8 cellular contexts compared by ENCODE assay signal in the genomic region with DNA sequence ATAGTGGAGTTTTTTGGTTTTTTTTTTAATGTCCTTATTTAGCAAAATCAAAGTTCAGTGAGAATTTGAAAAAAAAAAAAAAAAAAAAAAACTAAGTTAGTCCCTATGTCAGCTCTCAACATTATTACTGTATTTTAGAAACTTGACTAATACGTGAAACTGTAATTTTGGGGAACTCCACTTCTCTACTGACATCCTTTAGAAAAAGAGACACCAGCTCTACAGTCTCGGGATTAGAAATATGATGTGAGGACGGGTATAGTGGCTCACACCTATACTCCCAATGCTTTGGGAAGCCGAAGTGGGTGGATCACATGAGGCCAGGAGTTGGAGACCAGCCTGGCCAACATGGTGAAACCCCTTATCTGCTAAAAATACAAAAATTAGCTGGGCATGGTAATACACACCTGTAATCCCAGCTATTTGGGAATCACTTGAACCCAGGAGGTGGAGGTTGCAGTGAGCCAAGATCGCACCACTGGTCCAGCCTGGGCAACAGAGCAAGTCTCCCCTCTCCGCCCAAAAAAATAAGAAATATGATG. TPM values are rescaled to one million over a fixed set of nuclear protein-coding genes. Genes with fewer than 3 reads are reported as not detected.
A peak's percentile ranks its signal among the peaks of the same experiment; 100 is the strongest.
DNase-seq lines count a peak whose midpoint lies in the region; ATAC-seq, FAIRE-seq and TF ChIP-seq lines count a peak whose summit lies in the region.
"Not testable (repeated sequence)": the region's sequence is repeated elsewhere in the genome, so short reads cannot be mapped to it uniquely, and the experiment has no call there.

No MANE protein-coding gene starts in this region.

- H3K4me3 Mint-ChIP-seq in CD4-positive, alpha-beta memory T cell: peak overlapping the region; percentile 74 to 93 (median 85)
- not testable (repeated sequence) for H3K4me3 Mint-ChIP-seq in HFFc6; astrocyte (ENCODE audit: unreplicated experiment)
- peak overlapping the region; percentile 90 for H3K4me3 Mint-ChIP-seq in activated CD8-positive, alpha-beta T cell treated with anti-CD3 and anti-CD28 coated beads for 36 hours

- H4K91ac ChIP-seq in trophoblast cell (ENCODE audit: low read depth, low read length): not testable (repeated sequence)

- not testable (repeated sequence) for H3K14ac ChIP-seq in trophoblast cell (ENCODE audit: low read length)

- H3K27me3 Mint-ChIP-seq in CD4-positive, alpha-beta memory T cell; HFFc6 (ENCODE audit: insufficient read depth); activated CD8-positive, alpha-beta T cell treated with anti-CD3 and anti-CD28 coated beads for 36 hours; astrocyte (ENCODE audit: low read depth, unreplicated experiment): not testable (repeated sequence)

- H3K27ac ChIP-seq in CD4-positive, alpha-beta memory T cell (ENCODE audit: low read depth, low read length): peak overlapping the region; percentile 68
- H3K27ac ChIP-seq in PC-9: peak overlapping the region; percentile 91
- H3K27ac ChIP-seq in astrocyte (ENCODE audit: low read depth, low read length): peak overlapping the region; percentile 22
- peak overlapping the region in 1 of 2 donors; percentile 51 for H3K27ac ChIP-seq in right atrium auricular region
- not testable (repeated sequence) for H3K27ac ChIP-seq in trophoblast cell (ENCODE audit: low read depth, low read length)
- peak overlapping the region; percentile 58 to 83 for H3K27ac ChIP-seq in uterus

- H3K27ac Mint-ChIP-seq in CD4-positive, alpha-beta memory T cell: peak overlapping the region; percentile 93 to 100 (median 97)
- peak overlapping the region; percentile 81 for H3K27ac Mint-ChIP-seq in HFFc6
- peak overlapping the region; percentile 94 for H3K27ac Mint-ChIP-seq in activated CD8-positive, alpha-beta T cell treated with anti-CD3 and anti-CD28 coated beads for 36 hours
- H3K27ac Mint-ChIP-seq in astrocyte (ENCODE audit: unreplicated experiment): not testable (repeated sequence)

- H3F3A ChIP-seq in PC-9 (ENCODE audit: insufficient read depth, low read depth): peaks cover 56% of the 10 kb centered on the region

- H2AFZ ChIP-seq in PC-9; astrocyte (ENCODE audit: low read depth, low read length); trophoblast cell (ENCODE audit: insufficient read depth, low read length, poor library complexity): not testable (repeated sequence)

- not testable (repeated sequence) for TF ChIP-seq POLR2A in uterus (IDR thresholded peaks at IDR 0.05)

- not testable (repeated sequence) for FAIRE-seq in astrocyte (lab: Jason Lieb, UNC)

- not testable (repeated sequence) for H3K27me3 ChIP-seq in CD4-positive, alpha-beta memory T cell (ENCODE audit: insufficient read depth, low read length); PC-9 (ENCODE audit: insufficient read depth, low read depth); astrocyte (ENCODE audit: insufficient read depth, low read length); right atrium auricular region; trophoblast cell (ENCODE audit: insufficient read depth, low read length); uterus

- H3K4me1 ChIP-seq in CD4-positive, alpha-beta memory T cell (ENCODE audit: insufficient read depth, low read length): peaks cover 84% of the 10 kb centered on the region
- H3K4me1 ChIP-seq in PC-9 (replicated peaks; ENCODE audit: insufficient read depth) (peaks cover 100% of the 10 kb centered on the region), astrocyte (ENCODE audit: insufficient read depth, low read length) (peaks cover 32% of the 10 kb centered on the region), right atrium auricular region (peaks cover 0 to 53% of the 10 kb centered on the region in 2 donors)
- not testable (repeated sequence) for H3K4me1 ChIP-seq in trophoblast cell (ENCODE audit: control insufficient read depth in 1 of 2, insufficient read depth in 2 of 2, low read length in 2 of 2); uterus

- not testable (repeated sequence) for H4K12ac ChIP-seq in trophoblast cell (ENCODE audit: low read depth, low read length)

- no CpG with 5 or more reads among the region's 6 CpGs for WGBS in trophoblast cell (ENCODE audit: extremely low coverage, insufficient coverage, insufficient read length)

- H3K79me1 ChIP-seq in trophoblast cell (ENCODE audit: low read length): not testable (repeated sequence)

- H3K36me3 Mint-ChIP-seq in CD4-positive, alpha-beta memory T cell: peaks cover 24 to 30% of the 10 kb centered on the region in 2 donors
- H3K36me3 Mint-ChIP-seq in HFFc6 (ENCODE audit: low read depth): peaks cover 48% of the 10 kb centered on the region
- H3K36me3 Mint-ChIP-seq in activated CD8-positive, alpha-beta T cell treated with anti-CD3 and anti-CD28 coated beads for 36 hours (ENCODE audit: low read depth): peaks cover 42% of the 10 kb centered on the region
- H3K36me3 Mint-ChIP-seq in astrocyte (ENCODE audit: low read depth, unreplicated experiment): peaks cover 11% of the 10 kb centered on the region

- H3K9ac ChIP-seq in astrocyte (ENCODE audit: low read length); trophoblast cell (ENCODE audit: low read length): not testable (repeated sequence)

- H3K9me3 Mint-ChIP-seq in CD4-positive, alpha-beta memory T cell; HFFc6; activated CD8-positive, alpha-beta T cell treated with anti-CD3 and anti-CD28 coated beads for 36 hours; astrocyte (ENCODE audit: unreplicated experiment): not testable (repeated sequence)

- peaks cover 47 to 88% (median 67%) of the 10 kb centered on the region in 4 donors for H3K4me1 Mint-ChIP-seq in CD4-positive, alpha-beta memory T cell
- H3K4me1 Mint-ChIP-seq in HFFc6 (ENCODE audit: low read depth) (peaks cover 82% of the 10 kb centered on the region), astrocyte (ENCODE audit: low read depth, unreplicated experiment) (peaks cover 54% of the 10 kb centered on the region)
- peaks cover 64% of the 10 kb centered on the region for H3K4me1 Mint-ChIP-seq in activated CD8-positive, alpha-beta T cell treated with anti-CD3 and anti-CD28 coated beads for 36 hours (ENCODE audit: low read depth)

- peaks cover 11% of the 10 kb centered on the region for H3K36me3 ChIP-seq in CD4-positive, alpha-beta memory T cell (ENCODE audit: insufficient read depth, low read length)
- peaks cover 49% of the 10 kb centered on the region for H3K36me3 ChIP-seq in PC-9 (ENCODE audit: low read depth)
- H3K36me3 ChIP-seq in astrocyte (ENCODE audit: insufficient read depth, low read length): peaks cover 26% of the 10 kb centered on the region
- peaks cover 22% of the 10 kb centered on the region for H3K36me3 ChIP-seq in right atrium auricular region
- H3K36me3 ChIP-seq in trophoblast cell (ENCODE audit: control insufficient read depth in 1 of 2, insufficient read depth in 2 of 2, low read length in 2 of 2): peaks cover 17 to 25% of the 10 kb centered on the region in 2 experiments
- H3K36me3 ChIP-seq in uterus: not testable (repeated sequence)

- not testable (repeated sequence) for BruUV-seq in PC-9 (replicated peaks; lab: Mats Ljungman, UMichigan)

- H4K20me1 ChIP-seq in PC-9 (ENCODE audit: insufficient read depth): not testable (repeated sequence)
- peaks cover 23% of the 10 kb centered on the region for H4K20me1 ChIP-seq in astrocyte (ENCODE audit: insufficient read depth, low read length)

- not testable (repeated sequence) for H3K18ac ChIP-seq in trophoblast cell (ENCODE audit: low read length)

- not testable (repeated sequence) for H2BK12ac ChIP-seq in trophoblast cell (ENCODE audit: low read length)

- not testable (repeated sequence) for H3K9me2 ChIP-seq in PC-9 (ENCODE audit: insufficient read depth)

- not testable (repeated sequence) for TF ChIP-seq CTCF in HFFc6 (IDR thresholded peaks at IDR 0.05); PC-9 (conservative IDR thresholded peaks at IDR 0.05); activated CD8-positive, alpha-beta T cell treated with anti-CD3 and anti-CD28 coated beads for 36 hours (IDR thresholded peaks at IDR 0.05); astrocyte (IDR thresholded peaks at IDR 0.05; ENCODE audit: insufficient read depth, low read depth, low read length); right atrium auricular region (IDR thresholded peaks at IDR 0.05); uterus (IDR thresholded peaks at IDR 0.05)

- intact Hi-C loops in CD4-positive, alpha-beta memory T cell (cut with micrococcal nuclease); PC-9 (cut with micrococcal nuclease; ENCODE audit: unreplicated experiment); activated CD8-positive, alpha-beta T cell treated with anti-CD3 and anti-CD28 coated beads for 36 hours (cut with micrococcal nuclease); uterus (cut with DNase I; ENCODE audit: low total_unique reads): not testable (repeated sequence)

- not testable (repeated sequence) for H2AK5ac ChIP-seq in trophoblast cell (ENCODE audit: low read length)

- peak in 1 of 5 donors; percentile 11 for DNase-seq in CD4-positive, alpha-beta memory T cell
- not testable (repeated sequence) for DNase-seq in HFFc6; PC-9; activated CD8-positive, alpha-beta T cell treated with anti-CD3 and anti-CD28 coated beads for 36 hours; astrocyte (ENCODE audit: low read depth); trophoblast cell; uterus
- DNase-seq in right atrium auricular region (ENCODE audit: low spot score): peak; percentile 28

- CTCF ChIA-PET in CD4-positive, alpha-beta memory T cell (lab: Charles Lee; ENCODE audit: partially characterized antibody): interaction anchor here (1.3 kb wide), 1 partner anchor 331 kb away, joined by 4 read pairs; no protein-coding TSS in a partner anchor
- CTCF ChIA-PET in PC-9 (lab: Charles Lee): not testable (repeated sequence)
- CTCF ChIA-PET in activated CD8-positive, alpha-beta T cell treated with anti-CD3 and anti-CD28 coated beads for 36 hours (lab: Charles Lee): interaction anchor here (0.6 to 1.2 kb wide), 2 partner anchors 307 to 355 kb away, joined by 3 read pairs; no protein-coding TSS in a partner anchor

- not testable (repeated sequence) for H2BK120ac ChIP-seq in trophoblast cell (ENCODE audit: insufficient read depth, low read length, poor library complexity)

- peak overlapping the region; percentile 63 for H3K4me2 ChIP-seq in PC-9
- not testable (repeated sequence) for H3K4me2 ChIP-seq in astrocyte (ENCODE audit: low read length); trophoblast cell (ENCODE audit: low read length)

- peak overlapping the region; percentile 81 for H3K4ac ChIP-seq in trophoblast cell (ENCODE audit: low read depth, low read length)

- H3K79me2 ChIP-seq in PC-9 (ENCODE audit: low read depth) (peaks cover 99% of the 10 kb centered on the region), astrocyte (ENCODE audit: insufficient read depth, low read length) (peaks cover 95% of the 10 kb centered on the region), trophoblast cell (ENCODE audit: control insufficient read depth, insufficient read depth, low read length, poor library complexity) (peaks cover 28% of the 10 kb centered on the region)

- H3K4me3 ChIP-seq in CD4-positive, alpha-beta memory T cell (ENCODE audit: low read length in 2 of 2); PC-9; astrocyte (ENCODE audit: insufficient read depth, low read depth, low read length); right atrium auricular region; trophoblast cell (ENCODE audit: low read depth, low read length); uterus: not testable (repeated sequence)

- H4K8ac ChIP-seq in trophoblast cell (ENCODE audit: low read depth, low read length): not testable (repeated sequence)

- not testable (repeated sequence) for H3K23ac ChIP-seq in trophoblast cell (ENCODE audit: low read length)

- POLR2A ChIA-PET in CD4-positive, alpha-beta memory T cell (lab: Charles Lee; ENCODE audit: partially characterized antibody): interaction anchor here (0.6 to 3.4 kb wide), 4 partner anchors 9 to 123 kb away, joined by 3 to 19 read pairs (median 4); no protein-coding TSS in a partner anchor
- POLR2A ChIA-PET in PC-9 (lab: Charles Lee; ENCODE audit: unreplicated experiment): not testable (repeated sequence)
- POLR2A ChIA-PET in activated CD8-positive, alpha-beta T cell treated with anti-CD3 and anti-CD28 coated beads for 36 hours (lab: Charles Lee): interaction anchor here (0.6 to 2.0 kb wide), 2 partner anchors 38 to 112 kb away, joined by 3 to 7 read pairs; no protein-coding TSS in a partner anchor

- not testable (repeated sequence) for H2BK5ac ChIP-seq in trophoblast cell (ENCODE audit: low read depth, low read length, poor library complexity)

- not testable (repeated sequence) for ATAC-seq in activated CD8-positive, alpha-beta T cell treated with anti-CD3 and anti-CD28 coated beads for 36 hours

- not testable (repeated sequence) for H3K9me3 ChIP-seq in CD4-positive, alpha-beta memory T cell (ENCODE audit: control insufficient read depth in 1 of 2, low read length in 2 of 2); PC-9 (ENCODE audit: insufficient read depth, low read depth); astrocyte (ENCODE audit: insufficient read depth, low read depth, low read length); right atrium auricular region; trophoblast cell (ENCODE audit: insufficient read depth, low read depth, low read length); uterus

RNA-seq across cellular contexts. Expression of a gene that starts 8.5 kb away (rescaled TPM):
- total RNA-seq in CD4-positive, alpha-beta memory T cell: 100 to 1,000 TPM; 100 to 111 TPM
- 10 to 100 TPM; 11.6 to 28.6 TPM for polyA plus RNA-seq in CD4-positive, alpha-beta memory T cell
- total RNA-seq in HFFc6 (2021; fragmentation: NEBNext Ultra II Directional; extraction: Animal tissue kit (Norgen Biotek cat#: 25700)): 10 to 100 TPM; 38.5 to 42.9 (median 40.1) TPM
- total RNA-seq in PC-9 (2021) (63.8 and 67.3 TPM in 2 replicates), astrocyte (54.6 and 57.9 TPM in 2 replicates), right atrium auricular region (10 to 100 TPM in 1 of 2 donors, 1 to 10 TPM in 1; 7.6 to 13.8 TPM), uterus (10 to 100 TPM in 3 of 4 donors, 1 to 10 TPM in 1; 7.4 to 37.8 (median 18.4) TPM)
- 10 to 100 TPM; 51.3 to 51.8 TPM for total RNA-seq in activated CD8-positive, alpha-beta T cell treated with anti-CD3 and anti-CD28 coated beads for 36 hours
- 45.3 and 46.1 TPM in 2 replicates for polyA plus RNA-seq in trophoblast cell (2013)
